ENCODE assay signal across 18 cellular contexts in the genomic region with DNA sequence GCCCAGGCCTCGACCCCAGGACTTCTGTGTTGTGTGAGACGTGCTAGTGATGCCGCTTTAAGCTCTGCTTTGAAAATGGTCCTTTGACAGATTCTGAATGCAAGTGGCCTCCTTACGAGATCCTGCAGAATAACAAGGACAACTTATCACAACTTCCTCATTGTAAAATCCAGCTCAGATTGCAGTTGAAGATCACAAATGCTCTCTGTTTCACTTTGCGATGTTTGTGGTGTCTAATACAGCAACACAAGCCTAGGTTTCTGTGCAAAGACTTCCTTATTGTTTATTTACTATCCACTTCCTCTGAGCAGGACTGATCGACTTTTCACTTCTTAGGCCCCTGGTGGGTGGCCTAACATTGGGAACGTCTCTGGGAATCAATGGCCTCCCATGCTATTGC.
"Had no signal": no experiment of that assay in that cellular context is flagged by ENCODE, and none has a peak within 500 bp of the region (broad histone marks: within the 10 kb centered on the region; RNA-seq: fewer than 3 reads in every experiment).

No MANE protein-coding gene starts in this region.

- H3K4me3 Mint-ChIP-seq: naive thymus-derived CD4-positive, alpha-beta T cell; nephron progenitor cell; type B pancreatic cell had no signal

- H3K9me3 ChIP-seq: neutrophil had no signal

- H3K4me1 ChIP-seq: foreskin keratinocyte had no signal

- H3K36me3 ChIP-seq: neutrophil had no signal

- FAIRE-seq: colon, endothelial cell of umbilical vein, kidney, urothelium cell line had no signal

- H3K27me3 Mint-ChIP-seq: type B pancreatic cell had no signal

- DNase-seq: dermis blood vessel endothelial cell; erythroblast; foreskin keratinocyte; kidney; left cardiac atrium; left ventricle myocardium superior; mesenchymal stem cell; naive thymus-derived CD4-positive, alpha-beta T cell; nephron progenitor cell; stimulated activated CD4-positive, alpha-beta T cell treated with anti-CD3 and anti-CD28 coated beads, Interleukin-12 subunit alpha, Interleukin-12 subunit beta, amount 100 ng/mL, for 4 hours; stimulated activated naive CD4-positive, alpha-beta T cell treated with Interleukin-2 at 50 U/mL for 16 hours had no signal

- H3K9me3 Mint-ChIP-seq: naive thymus-derived CD4-positive, alpha-beta T cell; type B pancreatic cell had no signal

- H3K4me3 ChIP-seq: hepatocyte, lung had no signal

- H3K27ac Mint-ChIP-seq: naive thymus-derived CD4-positive, alpha-beta T cell; nephron progenitor cell; type B pancreatic cell had no signal

- H3K27ac ChIP-seq: foreskin keratinocyte, hepatocyte, neutrophil had no signal

- H3K4me1 Mint-ChIP-seq: nephron progenitor cell had no signal

- H3K27me3 ChIP-seq: hepatocyte, neutrophil had no signal

- H3K36me3 Mint-ChIP-seq: naive thymus-derived CD4-positive, alpha-beta T cell had no signal
